ENCODE assay signal across 9 cellular contexts in genomic region chr4:65669981-65670330, GRCh38. TPM values are rescaled to one million over a fixed set of nuclear protein-coding genes. Genes with fewer than 3 reads are reported as not detected.
A peak's percentile ranks its signal among the peaks of the same experiment; 100 is the strongest.
DNase-seq lines count a peak whose midpoint lies in the region; ATAC-seq, FAIRE-seq and TF ChIP-seq lines count a peak whose summit lies in the region.
"Had no signal": no experiment of that assay in that cellular context is flagged by ENCODE, and none has a peak within 500 bp of the region (broad histone marks: within the 10 kb centered on the region; RNA-seq: fewer than 3 reads in every experiment).

No MANE protein-coding gene starts in this region.

- H3K23ac ChIP-seq in H1 (ENCODE audit: insufficient read length), result no peak overlapping the region

- no peak overlapping the region for H4K91ac ChIP-seq in H1 (replicated peaks; ENCODE audit: insufficient read length, low read length)

- peak overlapping the region; percentile 31; the same call in 1 of the 2 replicates for H2AFZ ChIP-seq in H1 (ENCODE audit: low read length)

- H3K9me3 ChIP-seq in heart right ventricle (no peaks in the 10 kb centered on the region), H1 (ENCODE audit: insufficient read depth in 2 of 2, low read depth in 1 of 2, low read length in 1 of 2) (no peaks in the 10 kb centered on the region), uterus (no peaks in the 10 kb centered on the region)

- no peak overlapping the region for H2BK12ac ChIP-seq in H1 (ENCODE audit: low read depth, low read length)

- H3K4me2 ChIP-seq in H1 (ENCODE audit: insufficient read depth in 1 of 2, low read depth in 2 of 2, low read length in 2 of 2), result peak overlapping the region; percentile 77 to 99

- no peaks in the 10 kb centered on the region for H3K36me3 Mint-ChIP-seq in nephron (ENCODE audit: low read depth)
- H3K36me3 Mint-ChIP-seq in Calu3 (ENCODE audit: insufficient read depth, unreplicated experiment), result no peaks in the 10 kb centered on the region
- H3K36me3 Mint-ChIP-seq: CD4-positive, CD25-positive, alpha-beta regulatory T cell had no signal

- peaks cover 20% of the 10 kb centered on the region for H3K4me1 Mint-ChIP-seq in nephron
- no peaks in the 10 kb centered on the region for H3K4me1 Mint-ChIP-seq in Calu3 (ENCODE audit: low read depth, unreplicated experiment)

- H3K27ac Mint-ChIP-seq in nephron (peak overlapping the region in 1 of 3 experiments; percentile 14), Calu3 (ENCODE audit: unreplicated experiment) (no peak overlapping the region)
- H3K27ac Mint-ChIP-seq: CD4-positive, CD25-positive, alpha-beta regulatory T cell had no signal

- no peak overlapping the region for H3K9ac ChIP-seq in H1 (replicated peaks in 1 of 4; ENCODE audit: extremely low read depth in 1 of 4, low read depth in 3 of 4, low read length in 3 of 4)

- H3K56ac ChIP-seq in H1 (replicated peaks; ENCODE audit: insufficient read length, low read depth, low read length), result no peak overlapping the region

- H3K36me3 ChIP-seq in heart right ventricle (no peaks in the 10 kb centered on the region), H1 (ENCODE audit: control insufficient read depth in 2 of 4, insufficient read depth in 4 of 4, low read length in 3 of 4) (no peaks in the 10 kb centered on the region), uterus (peaks cover 0 to 1% of the 10 kb centered on the region in 2 donors)

- H2BK15ac ChIP-seq in H1 (ENCODE audit: low read length), result no peak overlapping the region

- CTCF ChIA-PET in H1 (lab: Charles Lee; ENCODE audit: partially characterized antibody) (interaction anchor here (0.6 to 1.2 kb wide), 4 partner anchors 25 to 799 kb away, joined by 3 read pairs; no protein-coding TSS in a partner anchor), Calu3 (lab: Charles Lee) (no interaction called here)

- ATAC-seq in heart right ventricle, result no peak
- no peak for ATAC-seq in left cardiac atrium

- H3K18ac ChIP-seq in H1 (ENCODE audit: extremely low read depth, low read length), result no peak overlapping the region

- POLR2A ChIA-PET in H1 (lab: Charles Lee; ENCODE audit: partially characterized antibody), result interaction anchor here (0.8 kb wide), 1 partner anchor 14 kb away, joined by 6 read pairs; no protein-coding TSS in a partner anchor

- H3K4me1 ChIP-seq in heart right ventricle (peaks cover 0 to 26% (median 5%) of the 10 kb centered on the region in 9 donors), H1 (replicated peaks in 1 of 4; ENCODE audit: control insufficient read depth in 3 of 4, insufficient read depth in 4 of 4, low read length in 3 of 4) (peaks cover 5 to 18% (median 7%) of the 10 kb centered on the region in 4 experiments; a peak in 6 of 7 replicates), uterus (peaks cover 0 to 12% of the 10 kb centered on the region in 2 donors)

- no peak overlapping the region for H4K8ac ChIP-seq in H1 (ENCODE audit: extremely low read depth, insufficient read depth, low read length)

- no peaks in the 10 kb centered on the region for H3K9me3 Mint-ChIP-seq in nephron
- H3K9me3 Mint-ChIP-seq in Calu3 (ENCODE audit: low read depth, unreplicated experiment), result no peaks in the 10 kb centered on the region

- H3K23me2 ChIP-seq in H1 (ENCODE audit: low read depth, low read length), result peaks cover 27% of the 10 kb centered on the region

- TF ChIP-seq EP300 in H1 (IDR thresholded peaks at IDR 0.05; ENCODE audit: borderline replicate concordance in 1 of 2, low read depth in 2 of 2, low read length in 2 of 2), result no peak

- DNase-seq in heart right ventricle, result no peak
- no peak for DNase-seq in left cardiac atrium
- DNase-seq in H1 (ENCODE audit: low read depth in 1 of 2, low spot score in 2 of 2), result no peak
- no peak for DNase-seq in uterus
- DNase-seq in erythroblast (lab: John Stamatoyannopoulos, UW), result no peak
- no peak for DNase-seq in Calu3
- no peak for DNase-seq in GM19240 (ENCODE audit: insufficient read length, low spot score)

- H3K4ac ChIP-seq in H1 (replicated peaks; ENCODE audit: insufficient read length, low read depth, low read length), result no peak overlapping the region

- no peak overlapping the region for H2BK20ac ChIP-seq in H1 (ENCODE audit: low read length)

- no peak overlapping the region for H2AK5ac ChIP-seq in H1 (ENCODE audit: low read depth, low read length)

- no peak for FAIRE-seq in H1 (lab: Jason Lieb, UNC)

- no peak overlapping the region for H4K5ac ChIP-seq in H1 (ENCODE audit: insufficient read length, low read depth, low read length)

- H3K4me3 ChIP-seq in heart right ventricle, result peak overlapping the region; percentile 2 to 53 (median 42)
- peak overlapping the region; percentile 24 to 58 (median 52); a peak in 7 of 8 replicates for H3K4me3 ChIP-seq in H1 (ENCODE audit: extremely low read depth in 1 of 4, insufficient read depth in 2 of 4, low read depth in 3 of 4, low read length in 4 of 4)
- peak overlapping the region; percentile 21 to 42 for H3K4me3 ChIP-seq in uterus

- H2BK5ac ChIP-seq in H1 (ENCODE audit: low read depth, low read length), result no peak overlapping the region

- H4K20me1 ChIP-seq in H1 (replicated peaks in 1 of 2; ENCODE audit: control insufficient read depth in 1 of 2, insufficient read depth in 2 of 2, low read length in 2 of 2), result no peaks in the 10 kb centered on the region

- H3K4me3 Mint-ChIP-seq in nephron, result peak overlapping the region; percentile 81 to 85 (median 84)
- H3K4me3 Mint-ChIP-seq in Calu3 (ENCODE audit: low read depth, unreplicated experiment), result no peak overlapping the region
- H3K4me3 Mint-ChIP-seq: CD4-positive, CD25-positive, alpha-beta regulatory T cell had no signal

- 1% methylated on average over 8 of the region's 8 CpGs for WGBS in heart right ventricle, 2 donors
- WGBS in H1 (ENCODE audit: extremely low coverage in 1 of 2, insufficient coverage in 1 of 2, insufficient read length in 1 of 2, insufficient replicate concordance in 2 of 2, low coverage in 1 of 2, low lambda C conversion rate in 2 of 2, missing lambda C conversion rate in 1 of 2), 2 experiments, result 3% methylated on average over 8 of the region's 8 CpGs; no CpG with 5 or more reads in 1 of the 2 experiments

- H3K79me1 ChIP-seq in H1 (ENCODE audit: low read depth, low read length), result no peaks in the 10 kb centered on the region

- peaks cover 90% of the 10 kb centered on the region for H3K27me3 Mint-ChIP-seq in nephron (ENCODE audit: low read depth)
- no peaks in the 10 kb centered on the region for H3K27me3 Mint-ChIP-seq in Calu3 (ENCODE audit: unreplicated experiment)

- no TSS peak for BruUV-seq in Calu3 (replicated peaks; lab: Mats Ljungman, UMichigan)

- intact Hi-C loops in heart right ventricle (cut with DNase I), result no loop called here
- intact Hi-C loops in left cardiac atrium (cut with DNase I), result no loop called here
- intact Hi-C loops in uterus (cut with DNase I; ENCODE audit: low total_unique reads), result no loop called here
- intact Hi-C loops in Calu3 (cut with micrococcal nuclease; ENCODE audit: unreplicated experiment), result no loop called here

- H3K27ac ChIP-seq in heart right ventricle (peak overlapping the region in 1 of 10 donors; percentile 7), H1 (ENCODE audit: low read depth, low read length) (no peak overlapping the region), uterus (peak overlapping the region in 1 of 2 donors; percentile 35)

- no peaks in the 10 kb centered on the region for H3K79me2 ChIP-seq in H1 (ENCODE audit: control insufficient read depth in 1 of 2, insufficient read depth in 2 of 2, low read length in 2 of 2)

- TF ChIP-seq RAD21 in H1 (IDR thresholded peaks at IDR 0.05 in 1 of 2, conservative IDR thresholded peaks at IDR 0.05 in 1 of 2; ENCODE audit: low read depth in 2 of 2, low read length in 2 of 2), result no peak

- H3K14ac ChIP-seq in H1 (ENCODE audit: insufficient read length), result no peak overlapping the region

- TF ChIP-seq CTCF in heart right ventricle (IDR thresholded peaks at IDR 0.05) (no peak), H1 (IDR thresholded peaks at IDR 0.05; ENCODE audit: control extremely low read depth in 1 of 3, insufficient read depth in 1 of 3, low read depth in 1 of 3, low read length in 3 of 3) (no peak), nephron (IDR thresholded peaks at IDR 0.05; ENCODE audit: unreplicated experiment in 3 of 3) (no peak), uterus (IDR thresholded peaks at IDR 0.05) (peak in 1 of 4 experiments; percentile 9), Calu3 (IDR thresholded peaks at IDR 0.05; ENCODE audit: unreplicated experiment) (no peak)

- peaks cover 4 to 69% (median 55%) of the 10 kb centered on the region in 7 donors for H3K27me3 ChIP-seq in heart right ventricle
- peaks cover 25 to 62% (median 44%) of the 10 kb centered on the region in 4 experiments for H3K27me3 ChIP-seq in H1 (replicated peaks in 1 of 4; ENCODE audit: control insufficient read depth in 3 of 4, extremely low read depth in 1 of 4, insufficient read depth in 3 of 4, low read length in 3 of 4)
- H3K27me3 ChIP-seq in uterus, result peaks cover 0 to 23% of the 10 kb centered on the region in 2 donors

- TF ChIP-seq POLR2A in H1 (IDR thresholded peaks at IDR 0.05; ENCODE audit: control extremely low read depth in 1 of 2, low read depth in 2 of 2, low read length in 2 of 2), result no peak
- TF ChIP-seq POLR2A in uterus (IDR thresholded peaks at IDR 0.05), result no peak
- TF ChIP-seq POLR2A in erythroblast (IDR thresholded peaks at IDR 0.05; ENCODE audit: low read length), result no peak

- H2BK120ac ChIP-seq in H1 (replicated peaks; ENCODE audit: low read depth, low read length), result no peak overlapping the region

TF ChIP-seq in H1, 55 proteins besides CTCF, POLR2A, EP300 and RAD21 (continues in another document):
- TF ChIP-seq SUZ12 (IDR thresholded peaks at IDR 0.05; ENCODE audit: low read length) (peak; percentile 15; the same call in 1 of the 2 replicates), CBX8 (IDR thresholded peaks at IDR 0.05; ENCODE audit: borderline replicate concordance, low read depth, low read length) (no peak), SRF (IDR thresholded peaks at IDR 0.05; ENCODE audit: low read depth, low read length) (no peak)

RNA-seq across cellular contexts. Expression of gene EPHA5, which starts 0.3 kb away (rescaled TPM):
- under 1 TPM in 9 of 10 donors, not detected in 1; 0.05 to 0.37 (median 0.08) TPM for total RNA-seq in heart right ventricle
- polyA plus RNA-seq in heart right ventricle, result under 1 TPM; under 0.01 to 0.15 TPM
- 1 to 10 TPM; 5.1 to 8.0 TPM for total RNA-seq in left cardiac atrium
- 0.10 and 0.11 TPM in 2 replicates for total RNA-seq in H1 (2021; fragmentation: NEBNext Ultra II Directional; extraction: Animal tissue kit (Norgen Biotek cat#: 25700))
- polyA plus RNA-seq in H1 (2011; rRNA removed), result 0.02 and 0.03 TPM in 2 replicates
- polyA plus RNA-seq in H1 (2011; cell fraction: cytosol; rRNA removed), result 0.04 TPM
- 0.03 TPM for polyA plus RNA-seq in H1 (2011; cell fraction: nucleus; rRNA removed)
- 0.06 to 0.13 TPM in 2 of 4 replicates, not detected in the others for polyA plus RNA-seq in H1 (2012, experiment 1 of 2)
- 0.05 TPM for polyA plus RNA-seq in H1 (2012, experiment 2 of 2)
- 0.16 TPM for polyA plus RNA-seq in H1 (2013, experiment 1 of 2)
- 0.11 TPM for polyA plus RNA-seq in H1 (2013, experiment 2 of 2)
- polyA minus RNA-seq in H1 (2011; rRNA and poly(A)+ RNA removed), result 0.09 and 0.15 TPM in 2 replicates
- polyA minus RNA-seq in H1 (2011; cell fraction: cytosol; rRNA and poly(A)+ RNA removed), result not detected
- 0.10 TPM for polyA minus RNA-seq in H1 (2011; cell fraction: nucleus; rRNA and poly(A)+ RNA removed)
- total RNA-seq in uterus, result 10 to 100 TPM in 1 of 4 donors, 1 to 10 TPM in 1, not detected in 2; 1.2 to 10.4 TPM
- total RNA-seq in Calu3 (2022), result not detected in 2 replicates
- total RNA-seq: CD4-positive, CD25-positive, alpha-beta regulatory T cell had no signal
- polyA plus RNA-seq: CD4-positive, CD25-positive, alpha-beta regulatory T cell had no signal
